ENCODE assay signal across 9 cellular contexts in the genomic region with DNA sequence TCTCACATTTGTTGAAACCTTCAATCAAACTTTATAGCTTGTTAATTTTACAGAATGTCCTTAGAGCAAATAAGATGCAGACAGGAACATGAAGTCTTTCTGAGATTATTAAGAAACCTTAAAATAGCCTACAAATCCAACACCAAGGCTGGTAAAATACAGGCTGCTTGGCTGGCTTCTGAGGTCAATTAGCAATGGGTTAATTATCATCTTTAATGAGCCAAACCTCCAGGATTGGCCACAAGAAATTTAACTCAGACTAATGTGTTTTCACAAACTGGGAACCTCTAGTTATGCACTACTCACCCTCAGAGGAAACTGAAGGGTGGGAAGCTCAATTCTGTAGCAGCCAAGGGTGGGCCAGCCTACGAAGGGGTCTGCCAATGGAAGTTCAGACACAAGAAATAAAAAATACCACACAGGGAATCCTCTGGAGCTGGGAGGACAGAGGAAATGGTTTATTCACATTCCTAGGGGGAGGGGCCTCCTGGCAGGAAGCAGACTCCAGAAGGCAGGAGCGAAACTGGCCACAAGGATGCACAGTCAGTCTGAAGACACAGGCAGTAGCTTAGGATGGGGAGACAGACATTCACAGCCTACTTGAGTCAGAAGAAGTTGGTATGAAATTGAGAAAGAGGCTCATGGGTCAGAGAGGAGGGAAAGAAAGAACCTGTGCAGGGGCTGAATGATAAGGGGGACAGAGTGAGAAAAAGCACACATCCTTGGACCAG. TPM values are rescaled to one million over a fixed set of nuclear protein-coding genes. Genes with fewer than 3 reads are reported as not detected.
DNase-seq lines count a peak whose midpoint lies in the region; ATAC-seq lines count a peak whose summit lies in the region.
"Had no signal": no experiment of that assay in that cellular context is flagged by ENCODE, and none has a peak within 500 bp of the region (broad histone marks: within the 10 kb centered on the region; RNA-seq: fewer than 3 reads in every experiment).

No MANE protein-coding gene starts in this region.

- no peaks in the 10 kb centered on the region for H3K9me3 Mint-ChIP-seq in activated T-cell treated with anti-CD3 and anti-CD28 coated beads, Interleukin-2, amount 50 U/mL, for 24 hours
- no peaks in the 10 kb centered on the region for H3K9me3 Mint-ChIP-seq in activated CD4-positive, alpha-beta memory T cell treated with anti-CD3 and anti-CD28 coated beads for 36 hours
- H3K9me3 Mint-ChIP-seq: central memory CD8-positive, alpha-beta T cell had no signal

- CTCF ChIA-PET in activated CD4-positive, alpha-beta memory T cell treated with anti-CD3 and anti-CD28 coated beads for 36 hours (lab: Charles Lee) = interaction anchor here (0.6 to 7.9 kb wide), 7 partner anchors 20 to 192 kb away, joined by 3 to 90 read pairs (median 7); a partner anchor contains a TSS

- peak overlapping the region in 11 of 21 experiments; percentile 2 to 84 (median 75) for H3K27ac ChIP-seq in skin epidermis

- peak; percentile 55 to 71 for ATAC-seq in left cardiac atrium
- ATAC-seq in HG02759 (IDR thresholded peaks at IDR 0.05; ENCODE audit: unreplicated experiment) = no peak
- ATAC-seq in HG03175 (IDR thresholded peaks at IDR 0.05; ENCODE audit: unreplicated experiment) = no peak

- peak overlapping the region; percentile 84 for H3K4me3 Mint-ChIP-seq in activated T-cell treated with anti-CD3 and anti-CD28 coated beads, Interleukin-2, amount 50 U/mL, for 24 hours
- H3K4me3 Mint-ChIP-seq in activated CD4-positive, alpha-beta memory T cell treated with anti-CD3 and anti-CD28 coated beads for 36 hours = peak overlapping the region; percentile 83

- no peaks in the 10 kb centered on the region for H3K27me3 Mint-ChIP-seq in activated T-cell treated with anti-CD3 and anti-CD28 coated beads, Interleukin-2, amount 50 U/mL, for 24 hours
- no peaks in the 10 kb centered on the region for H3K27me3 Mint-ChIP-seq in activated CD4-positive, alpha-beta memory T cell treated with anti-CD3 and anti-CD28 coated beads for 36 hours
- H3K27me3 Mint-ChIP-seq: central memory CD8-positive, alpha-beta T cell had no signal

- H3K4me1 Mint-ChIP-seq in activated T-cell treated with anti-CD3 and anti-CD28 coated beads, Interleukin-2, amount 50 U/mL, for 24 hours (ENCODE audit: low read depth) = peaks cover 66% of the 10 kb centered on the region
- peaks cover 59% of the 10 kb centered on the region for H3K4me1 Mint-ChIP-seq in activated CD4-positive, alpha-beta memory T cell treated with anti-CD3 and anti-CD28 coated beads for 36 hours (ENCODE audit: low read depth)

- DNase-seq in activated T-cell treated with anti-CD3 and anti-CD28 coated beads, Interleukin-2, amount 50 U/mL, for 24 hours = no peak
- DNase-seq in activated T-cell treated with anti-CD3 and anti-CD28 coated beads for 4 hours (no peak), left cardiac atrium (peak; percentile 70), ureter (ENCODE audit: low spot score) (no peak)
- no peak for DNase-seq in activated CD4-positive, alpha-beta memory T cell treated with anti-CD3 and anti-CD28 coated beads for 36 hours

- H3K27ac Mint-ChIP-seq in activated T-cell treated with anti-CD3 and anti-CD28 coated beads, Interleukin-2, amount 50 U/mL, for 24 hours = no peak overlapping the region
- H3K27ac Mint-ChIP-seq in activated CD4-positive, alpha-beta memory T cell treated with anti-CD3 and anti-CD28 coated beads for 36 hours = peak overlapping the region; percentile 9

- H3K4me3 ChIP-seq in skin epidermis = no peak overlapping the region

- intact Hi-C loops in activated CD4-positive, alpha-beta memory T cell treated with anti-CD3 and anti-CD28 coated beads for 36 hours (cut with micrococcal nuclease) = no loop called here
- intact Hi-C loops in left cardiac atrium (cut with DNase I) = loop anchor here (5.0 to 10.0 kb wide), 2 partner anchors 34 to 154 kb away; a partner anchor contains a TSS

- POLR2A ChIA-PET in activated CD4-positive, alpha-beta memory T cell treated with anti-CD3 and anti-CD28 coated beads for 36 hours (lab: Charles Lee) = interaction anchor here (0.6 to 6.2 kb wide), 11 partner anchors 10 to 238 kb away, joined by 3 to 82 read pairs (median 3); a partner anchor contains a TSS

- peaks cover 42% of the 10 kb centered on the region for H3K36me3 Mint-ChIP-seq in activated T-cell treated with anti-CD3 and anti-CD28 coated beads, Interleukin-2, amount 50 U/mL, for 24 hours (ENCODE audit: low read depth)
- H3K36me3 Mint-ChIP-seq in activated CD4-positive, alpha-beta memory T cell treated with anti-CD3 and anti-CD28 coated beads for 36 hours = peaks cover 7% of the 10 kb centered on the region

RNA-seq across cellular contexts. Expression of a gene that starts 36.1 kb away (rescaled TPM):
- total RNA-seq in activated CD4-positive, alpha-beta memory T cell treated with anti-CD3 and anti-CD28 coated beads for 36 hours = 10 to 100 TPM; 13.1 to 13.2 TPM
- total RNA-seq in left cardiac atrium (10 to 100 TPM; 20.6 to 22.1 TPM), ureter (14.9 TPM)

RNA-seq across cellular contexts. Expression of a gene that starts 49.1 kb away (rescaled TPM):
- total RNA-seq in activated CD4-positive, alpha-beta memory T cell treated with anti-CD3 and anti-CD28 coated beads for 36 hours = 10 to 100 TPM; 31.7 to 34.8 TPM
- total RNA-seq in left cardiac atrium (10 to 100 TPM; 15.4 to 26.5 TPM), ureter (39.5 TPM)

Comparison
In these comparisons a context has a peak if more than half of its experiments do, and no peak if none do; other contexts are left out.
1. ATAC-seq: peak in left cardiac atrium (2 of 2); none in HG02759 (single experiment) and HG03175 (single experiment).